ENCODE assay signal across 13 cellular contexts in genomic region chr16:57760357-57761160, GRCh38. TPM values are rescaled to one million over a fixed set of nuclear protein-coding genes. Genes with fewer than 3 reads are reported as not detected.
DNase-seq lines count a peak whose midpoint lies in the region; ATAC-seq, FAIRE-seq and TF ChIP-seq lines count a peak whose summit lies in the region.
"Had no signal": no experiment of that assay in that cellular context is flagged by ENCODE, and none has a peak within 500 bp of the region (broad histone marks: within the 10 kb centered on the region; RNA-seq: fewer than 3 reads in every experiment).

No MANE protein-coding gene starts in this region.

- H3K4me3 ChIP-seq in Caco-2 (ENCODE audit: low read depth, low read length) (no peak overlapping the region), dorsolateral prefrontal cortex (no peak overlapping the region)
- H3K4me3 ChIP-seq: BLaER1 treated with 17β-estradiol and CSF1 and Interleukin-3, amounts not matched to agents 10 nM and 100 nM had no signal

- H3K9me3 Mint-ChIP-seq in Caco-2 (ENCODE audit: unreplicated experiment) (no peaks in the 10 kb centered on the region), neural crest cell (no peaks in the 10 kb centered on the region)

- H3K4me3 Mint-ChIP-seq in Caco-2 (ENCODE audit: unreplicated experiment), result no peak overlapping the region
- H3K4me3 Mint-ChIP-seq in neural crest cell, result peak overlapping the region; percentile 34

- TF ChIP-seq CTCF in Caco-2 (IDR thresholded peaks at IDR 0.05; ENCODE audit: insufficient read depth in 1 of 2, low read depth in 1 of 2, low read length in 1 of 2, severe bottlenecking in 1 of 2, unreplicated experiment in 1 of 2) (no peak), dorsolateral prefrontal cortex (IDR thresholded peaks at IDR 0.05 in 54 of 56, conservative IDR thresholded peaks at IDR 0.05 in 2 of 56; ENCODE audit: low read depth in 1 of 56, partially characterized antibody in 56 of 56) (no peak), neural crest cell (conservative IDR thresholded peaks at IDR 0.05) (no peak)

- intact Hi-C loops in Caco-2 (cut with micrococcal nuclease; ENCODE audit: unreplicated experiment), result no loop called here
- intact Hi-C loops in dorsolateral prefrontal cortex (cut with DNase I), result no loop called here

- H3K27ac ChIP-seq in dorsolateral prefrontal cortex, result peak overlapping the region in 36 of 59 donors; percentile 3 to 80 (median 47)
- H3K27ac ChIP-seq: BLaER1 treated with 17β-estradiol and CSF1 and Interleukin-3, amounts not matched to agents 10 nM and 100 nM had no signal

- H3K27me3 ChIP-seq in Caco-2 (replicated peaks; ENCODE audit: control insufficient read depth, insufficient read depth, low read length) (no peaks in the 10 kb centered on the region), dorsolateral prefrontal cortex (no peaks in the 10 kb centered on the region)
- H3K27me3 ChIP-seq: BLaER1 treated with 17β-estradiol and CSF1 and Interleukin-3, amounts not matched to agents 10 nM and 100 nM had no signal

- POLR2A ChIA-PET in Caco-2 (lab: Charles Lee), result interaction anchor here (0.7 kb wide), 1 partner anchor 60 kb away, joined by 3 read pairs; no protein-coding TSS in a partner anchor

- peaks cover 17% of the 10 kb centered on the region for H3K4me1 ChIP-seq in Caco-2

- H3K36me3 ChIP-seq in Caco-2 (ENCODE audit: control insufficient read depth, insufficient read depth, low read length), result peaks cover 3% of the 10 kb centered on the region

- H3K27ac Mint-ChIP-seq in Caco-2 (ENCODE audit: unreplicated experiment), result peak overlapping the region; percentile 79
- no peak overlapping the region for H3K27ac Mint-ChIP-seq in neural crest cell (ENCODE audit: unreplicated experiment)

- FAIRE-seq in HTR-8/SVneo (lab: Jason Lieb, UNC), result peak; percentile 55

- CTCF ChIA-PET in Caco-2 (lab: Charles Lee), result interaction anchor here (0.6 to 1.7 kb wide), 4 partner anchors 32 to 447 kb away, joined by 3 to 4 read pairs (median 4); no protein-coding TSS in a partner anchor

- H3K36me3 Mint-ChIP-seq in Caco-2 (ENCODE audit: insufficient read depth, unreplicated experiment), result peaks cover 77% of the 10 kb centered on the region
- peaks cover 3% of the 10 kb centered on the region for H3K36me3 Mint-ChIP-seq in neural crest cell (ENCODE audit: low read depth)

- no TSS peak for BruUV-seq in Caco-2 (replicated peaks; lab: Mats Ljungman, UMichigan)

- H3K4me1 Mint-ChIP-seq in Caco-2 (ENCODE audit: low read depth, unreplicated experiment) (peaks cover 14% of the 10 kb centered on the region), neural crest cell (no peaks in the 10 kb centered on the region)

- H3K27me3 Mint-ChIP-seq in Caco-2 (ENCODE audit: insufficient read depth, unreplicated experiment), result no peaks in the 10 kb centered on the region
- no peaks in the 10 kb centered on the region for H3K27me3 Mint-ChIP-seq in neural crest cell (ENCODE audit: low read depth)

- no peak for DNase-seq in Caco-2
- no peak for DNase-seq in HTR-8/SVneo (ENCODE audit: insufficient read length, low spot score)
- DNase-seq in dorsolateral prefrontal cortex, result no peak
- no peak for DNase-seq in neural crest cell (ENCODE audit: low read depth, low spot score)
- DNase-seq in activated gamma-delta T cell treated with Interleukin-2 at 50 U/mL for 16 hours, result no peak
- DNase-seq: Karpas-422, NCI-H1105 treated with DMSO at 0.1 percent for 48 hours, NCI-H187, NCI-H510A treated with DMSO at 0.1 percent for 48 hours had no signal

- ATAC-seq in GM18909 (IDR thresholded peaks at IDR 0.05; ENCODE audit: poor library complexity, unreplicated experiment), result no peak
- no peak for ATAC-seq in GM21529 (IDR thresholded peaks at IDR 0.05; ENCODE audit: unreplicated experiment)
- no peak for ATAC-seq in GM21717 (IDR thresholded peaks at IDR 0.05; ENCODE audit: unreplicated experiment)

- H3K9me3 ChIP-seq in Caco-2, result no peaks in the 10 kb centered on the region

RNA-seq across cellular contexts. Expression of gene KATNB1, which starts 25.0 kb away (rescaled TPM):
- total RNA-seq in Caco-2 (2022), result 31.8 and 32.4 TPM in 2 replicates
- 10 to 100 TPM; 30.7 to 87.4 (median 61.2) TPM for total RNA-seq in dorsolateral prefrontal cortex
- 42.1 and 47.4 TPM in 2 replicates for total RNA-seq in neural crest cell

RNA-seq across cellular contexts. Expression of gene KIFC3, which starts 41.7 kb away (rescaled TPM):
- total RNA-seq in Caco-2 (2022) (103 and 108 TPM in 2 replicates), dorsolateral prefrontal cortex (10 to 100 TPM; 29.4 to 72.9 (median 48.3) TPM), neural crest cell (25.1 TPM in 2 replicates)
